ENCODE assay signal across 13 cellular contexts in genomic region chr15:88003928-88004327, GRCh38.
"Had no signal": no experiment of that assay in that cellular context is flagged by ENCODE, and none has a peak within 500 bp of the region (broad histone marks: within the 10 kb centered on the region; RNA-seq: fewer than 3 reads in every experiment).

No MANE protein-coding gene starts in this region.

- DNase-seq: activated CD4-positive, alpha-beta T cell treated with anti-CD3 and anti-CD28 coated beads for 48 hours; activated CD8-positive, alpha-beta memory T cell treated with anti-CD3 and anti-CD28 coated beads for 24 hours; activated naive CD4-positive, alpha-beta T cell treated with anti-CD3 and anti-CD28 coated beads, Interleukin-2, amount 50 U/mL, for 16 hours; adrenal gland; effector CD8-positive, alpha-beta T cell; left ventricle myocardium superior; ovary; stimulated activated CD4-positive, alpha-beta T cell treated with anti-CD3 and anti-CD28 coated beads, Interleukin-4, amount 100 ng/mL, for 1 hour; stimulated activated CD8-positive, alpha-beta memory T cell treated with anti-CD3 and anti-CD28 coated beads, Interleukin-4, amount 100 ng/mL, for 48 hours; stimulated activated naive CD8-positive, alpha-beta T cell treated with anti-CD3 and anti-CD28 coated beads, Interleukin-15, Interleukin-2, amounts not matched to agents 100 U/mL and 50 U/mL, for 24 hours; T1000 had no signal

- H3K4me1 ChIP-seq: adrenal gland, gastroesophageal sphincter had no signal

- H3K9me3 Mint-ChIP-seq: activated T-helper 17 cell treated with anti-CD3 and anti-CD28 coated beads, Interleukin-2, amount 50 U/mL, for 72 hours had no signal

- H3K4me3 Mint-ChIP-seq: activated T-helper 17 cell treated with anti-CD3 and anti-CD28 coated beads, Interleukin-2, amount 50 U/mL, for 72 hours had no signal

- H3K27ac Mint-ChIP-seq: activated T-helper 17 cell treated with anti-CD3 and anti-CD28 coated beads, Interleukin-2, amount 50 U/mL, for 72 hours had no signal

- H3K4me1 Mint-ChIP-seq: activated T-helper 17 cell treated with anti-CD3 and anti-CD28 coated beads, Interleukin-2, amount 50 U/mL, for 72 hours had no signal

- H3K36me3 ChIP-seq: adrenal gland, gastroesophageal sphincter, ovary had no signal

- ATAC-seq: activated T-helper 17 cell treated with anti-CD3 and anti-CD28 coated beads, Interleukin-2, amount 50 U/mL, for 72 hours; gastroesophageal sphincter; left ventricle myocardium superior; stimulated activated naive CD8-positive, alpha-beta T cell treated with anti-CD3 and anti-CD28 coated beads, Interleukin-15, Interleukin-2, amounts not matched to agents 100 U/mL and 50 U/mL, for 24 hours had no signal

- H3K9me3 ChIP-seq: adrenal gland, ovary had no signal

- H3K27me3 ChIP-seq: adrenal gland, gastroesophageal sphincter, ovary had no signal

- H3K27ac ChIP-seq: adrenal gland, gastroesophageal sphincter, ovary had no signal

- H3K4me3 ChIP-seq: adrenal gland, gastroesophageal sphincter, ovary had no signal
